In genomic region chr9:135525241-135526088, GRCh38 we compare ENCODE assay signal across 17 cellular contexts. TPM values are rescaled to one million over a fixed set of nuclear protein-coding genes. Genes with fewer than 3 reads are reported as not detected.
"Had no signal": no experiment of that assay in that cellular context is flagged by ENCODE, and none has a peak within 500 bp of the region (broad histone marks: within the 10 kb centered on the region; RNA-seq: fewer than 3 reads in every experiment).

No MANE protein-coding gene starts in this region.

- H3K36me3 Mint-ChIP-seq: activated naive CD4-positive, alpha-beta T cell treated with anti-CD3 and anti-CD28 coated beads, Interleukin-2, amount 50 U/mL, for 24 hours had no signal

- H3K9me3 Mint-ChIP-seq: activated naive CD4-positive, alpha-beta T cell treated with anti-CD3 and anti-CD28 coated beads, Interleukin-2, amount 50 U/mL, for 24 hours; activated T-cell treated with anti-CD3 and anti-CD28 coated beads, Interleukin-2, amount 50 U/mL, for 24 hours had no signal

- H3K27ac Mint-ChIP-seq: activated naive CD4-positive, alpha-beta T cell treated with anti-CD3 and anti-CD28 coated beads, Interleukin-2, amount 50 U/mL, for 24 hours; activated T-cell treated with anti-CD3 and anti-CD28 coated beads, Interleukin-2, amount 50 U/mL, for 24 hours had no signal

- H3K4me3 ChIP-seq: adrenal gland, esophagus muscularis mucosa, ovary, SJCRH30, skin epidermis, suprapubic skin had no signal

- H3K4me1 Mint-ChIP-seq: activated naive CD4-positive, alpha-beta T cell treated with anti-CD3 and anti-CD28 coated beads, Interleukin-2, amount 50 U/mL, for 24 hours had no signal

- H3K27me3 Mint-ChIP-seq: activated naive CD4-positive, alpha-beta T cell treated with anti-CD3 and anti-CD28 coated beads, Interleukin-2, amount 50 U/mL, for 24 hours had no signal

- H3K27me3 ChIP-seq: adrenal gland, ovary had no signal

- H3K9me3 ChIP-seq: adrenal gland, ovary, SJCRH30, suprapubic skin had no signal

- H3K4me1 ChIP-seq: adrenal gland, esophagus muscularis mucosa, SJCRH30, suprapubic skin had no signal

- H3K4me3 Mint-ChIP-seq: activated naive CD4-positive, alpha-beta T cell treated with anti-CD3 and anti-CD28 coated beads, Interleukin-2, amount 50 U/mL, for 24 hours; activated T-cell treated with anti-CD3 and anti-CD28 coated beads, Interleukin-2, amount 50 U/mL, for 24 hours had no signal

- H3K36me3 ChIP-seq: adrenal gland, esophagus muscularis mucosa, ovary, SJCRH30, suprapubic skin had no signal

- ATAC-seq: activated CD4-positive, CD25-positive, alpha-beta regulatory T cell treated with anti-CD3 and anti-CD28 coated beads, Interleukin-2, amount 50 U/mL, for 24 hours had no signal

- DNase-seq: SJCRH30; stimulated activated CD4-positive, alpha-beta T cell treated with anti-CD3 and anti-CD28 coated beads, Interleukin-4, amount 100 ng/mL, for 24 hours; stimulated activated naive CD4-positive, alpha-beta T cell treated with Interleukin-2 at 50 U/mL for 16 hours; trophoblast cell had no signal

- H3K27ac ChIP-seq: adrenal gland, esophagus muscularis mucosa, ovary, SJCRH30, skin epidermis, suprapubic skin had no signal

RNA-seq across cellular contexts. Expression of gene LCN1, which starts 4.2 kb away (rescaled TPM):
- total RNA-seq: adrenal gland; cardiac septum; esophagus muscularis mucosa; kidney epithelial cell; liver; SJCRH30; suprapubic skin; T-helper 2 cell treated with Interferon-gamma antibody and Interleukin-4, amounts not matched to agents 100 ng/mL and 5 ng/mL, for 36 hours had no signal
- polyA plus RNA-seq: adrenal gland, liver, neural cell, ovary had no signal

RNA-seq across cellular contexts. Expression of gene OBP2A, which starts 20.5 kb away (rescaled TPM):
- total RNA-seq: adrenal gland; cardiac septum; esophagus muscularis mucosa; kidney epithelial cell; liver; SJCRH30; T-helper 2 cell treated with Interferon-gamma antibody and Interleukin-4, amounts not matched to agents 100 ng/mL and 5 ng/mL, for 36 hours had no signal
- polyA plus RNA-seq: adrenal gland, liver, neural cell, ovary had no signal

RNA-seq across cellular contexts. Expression of gene PAEP, which starts 36.1 kb away (rescaled TPM):
- total RNA-seq: adrenal gland; cardiac septum; esophagus muscularis mucosa; kidney epithelial cell; liver; SJCRH30; T-helper 2 cell treated with Interferon-gamma antibody and Interleukin-4, amounts not matched to agents 100 ng/mL and 5 ng/mL, for 36 hours had no signal
- polyA plus RNA-seq: adrenal gland, liver, neural cell had no signal
